2 cellular contexts compared by ENCODE assay signal in the genomic region with DNA sequence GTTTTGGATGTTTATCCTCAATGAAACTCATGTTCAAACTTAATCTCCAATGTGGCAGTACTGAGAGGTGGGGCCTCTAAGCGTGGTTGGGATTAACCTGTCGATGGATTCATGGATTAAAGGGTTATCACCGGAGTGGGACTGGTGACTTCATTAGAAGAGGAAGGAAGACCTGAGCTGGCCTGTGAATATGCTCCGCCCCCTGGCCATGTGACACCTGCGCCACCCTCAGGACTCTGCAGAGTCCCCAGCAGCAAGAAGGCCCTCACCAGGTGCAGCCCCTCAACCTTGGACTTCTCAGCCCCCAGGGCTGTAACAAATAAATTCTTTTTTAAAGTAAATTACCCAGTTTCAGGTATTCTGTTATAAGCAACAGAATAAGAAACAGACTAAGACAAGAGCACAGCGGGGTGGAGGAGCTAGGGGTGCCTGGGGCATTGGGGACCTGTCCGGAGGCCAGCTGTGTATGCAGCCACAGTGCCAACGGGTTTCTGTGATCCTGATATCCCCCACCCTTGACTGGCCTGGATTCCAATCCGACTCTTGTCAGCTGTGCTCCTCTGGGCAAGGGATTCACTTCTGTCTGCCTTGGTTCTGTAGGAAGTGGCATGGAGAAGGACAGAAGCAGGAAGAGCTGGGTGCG.
TF ChIP-seq lines count a peak whose summit lies in the region.

No MANE protein-coding gene starts in this region.

TF ChIP-seq in IMR-90, 13 proteins besides CTCF, POLR2A, EP300 and RAD21:
- TF ChIP-seq CEBPB (IDR thresholded peaks at IDR 0.05; ENCODE audit: low read depth, low read length) (no peak), MXI1 (IDR thresholded peaks at IDR 0.05; ENCODE audit: borderline replicate concordance, low read depth, low read length) (no peak), SMC3 (IDR thresholded peaks at IDR 0.05; ENCODE audit: low read depth, low read length) (no peak), CHD1 (IDR thresholded peaks at IDR 0.05; ENCODE audit: low read depth, low read length) (no peak), MAFK (IDR thresholded peaks at IDR 0.05; ENCODE audit: low read depth, low read length) (no peak), NFE2L2 (IDR thresholded peaks at IDR 0.05; ENCODE audit: low read depth, low read length) (no peak), BHLHE40 (IDR thresholded peaks at IDR 0.05; ENCODE audit: low read depth, low read length) (no peak), RFX5 (IDR thresholded peaks at IDR 0.05; ENCODE audit: low read depth, low read length) (no peak)
- TF ChIP-seq, protein P1, sequence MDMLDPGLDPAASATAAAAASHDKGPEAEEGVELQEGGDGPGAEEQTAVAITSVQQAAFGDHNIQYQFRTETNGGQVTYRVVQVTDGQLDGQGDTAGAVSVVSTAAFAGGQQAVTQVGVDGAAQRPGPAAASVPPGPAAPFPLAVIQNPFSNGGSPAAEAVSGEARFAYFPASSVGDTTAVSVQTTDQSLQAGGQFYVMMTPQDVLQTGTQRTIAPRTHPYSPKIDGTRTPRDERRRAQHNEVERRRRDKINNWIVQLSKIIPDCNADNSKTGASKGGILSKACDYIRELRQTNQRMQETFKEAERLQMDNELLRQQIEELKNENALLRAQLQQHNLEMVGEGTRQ (IDR thresholded peaks at IDR 0.05; ENCODE audit: low read depth, low read length), result no peak
- TF ChIP-seq, protein P2, sequence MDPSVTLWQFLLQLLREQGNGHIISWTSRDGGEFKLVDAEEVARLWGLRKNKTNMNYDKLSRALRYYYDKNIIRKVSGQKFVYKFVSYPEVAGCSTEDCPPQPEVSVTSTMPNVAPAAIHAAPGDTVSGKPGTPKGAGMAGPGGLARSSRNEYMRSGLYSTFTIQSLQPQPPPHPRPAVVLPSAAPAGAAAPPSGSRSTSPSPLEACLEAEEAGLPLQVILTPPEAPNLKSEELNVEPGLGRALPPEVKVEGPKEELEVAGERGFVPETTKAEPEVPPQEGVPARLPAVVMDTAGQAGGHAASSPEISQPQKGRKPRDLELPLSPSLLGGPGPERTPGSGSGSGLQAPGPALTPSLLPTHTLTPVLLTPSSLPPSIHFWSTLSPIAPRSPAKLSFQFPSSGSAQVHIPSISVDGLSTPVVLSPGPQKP (IDR thresholded peaks at IDR 0.05; ENCODE audit: borderline replicate concordance, low read depth, low read length), result no peak

TF ChIP-seq in WTC11, 78 proteins besides CTCF, POLR2A, EP300 and RAD21:
- TF ChIP-seq HMGA2 (CRISPR knock-in tag; IDR thresholded peaks at IDR 0.05), result no peak
- TF ChIP-seq, protein P3, sequence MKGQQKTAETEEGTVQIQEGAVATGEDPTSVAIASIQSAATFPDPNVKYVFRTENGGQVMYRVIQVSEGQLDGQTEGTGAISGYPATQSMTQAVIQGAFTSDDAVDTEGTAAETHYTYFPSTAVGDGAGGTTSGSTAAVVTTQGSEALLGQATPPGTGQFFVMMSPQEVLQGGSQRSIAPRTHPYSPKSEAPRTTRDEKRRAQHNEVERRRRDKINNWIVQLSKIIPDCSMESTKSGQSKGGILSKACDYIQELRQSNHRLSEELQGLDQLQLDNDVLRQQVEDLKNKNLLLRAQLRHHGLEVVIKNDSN (CRISPR knock-in tag; IDR thresholded peaks at IDR 0.05), result peak; percentile 41; the same call in 1 of the 2 replicates
- TF ChIP-seq, protein P1 (CRISPR knock-in tag; IDR thresholded peaks at IDR 0.05), result peak; percentile 60
- TF ChIP-seq, protein P4, sequence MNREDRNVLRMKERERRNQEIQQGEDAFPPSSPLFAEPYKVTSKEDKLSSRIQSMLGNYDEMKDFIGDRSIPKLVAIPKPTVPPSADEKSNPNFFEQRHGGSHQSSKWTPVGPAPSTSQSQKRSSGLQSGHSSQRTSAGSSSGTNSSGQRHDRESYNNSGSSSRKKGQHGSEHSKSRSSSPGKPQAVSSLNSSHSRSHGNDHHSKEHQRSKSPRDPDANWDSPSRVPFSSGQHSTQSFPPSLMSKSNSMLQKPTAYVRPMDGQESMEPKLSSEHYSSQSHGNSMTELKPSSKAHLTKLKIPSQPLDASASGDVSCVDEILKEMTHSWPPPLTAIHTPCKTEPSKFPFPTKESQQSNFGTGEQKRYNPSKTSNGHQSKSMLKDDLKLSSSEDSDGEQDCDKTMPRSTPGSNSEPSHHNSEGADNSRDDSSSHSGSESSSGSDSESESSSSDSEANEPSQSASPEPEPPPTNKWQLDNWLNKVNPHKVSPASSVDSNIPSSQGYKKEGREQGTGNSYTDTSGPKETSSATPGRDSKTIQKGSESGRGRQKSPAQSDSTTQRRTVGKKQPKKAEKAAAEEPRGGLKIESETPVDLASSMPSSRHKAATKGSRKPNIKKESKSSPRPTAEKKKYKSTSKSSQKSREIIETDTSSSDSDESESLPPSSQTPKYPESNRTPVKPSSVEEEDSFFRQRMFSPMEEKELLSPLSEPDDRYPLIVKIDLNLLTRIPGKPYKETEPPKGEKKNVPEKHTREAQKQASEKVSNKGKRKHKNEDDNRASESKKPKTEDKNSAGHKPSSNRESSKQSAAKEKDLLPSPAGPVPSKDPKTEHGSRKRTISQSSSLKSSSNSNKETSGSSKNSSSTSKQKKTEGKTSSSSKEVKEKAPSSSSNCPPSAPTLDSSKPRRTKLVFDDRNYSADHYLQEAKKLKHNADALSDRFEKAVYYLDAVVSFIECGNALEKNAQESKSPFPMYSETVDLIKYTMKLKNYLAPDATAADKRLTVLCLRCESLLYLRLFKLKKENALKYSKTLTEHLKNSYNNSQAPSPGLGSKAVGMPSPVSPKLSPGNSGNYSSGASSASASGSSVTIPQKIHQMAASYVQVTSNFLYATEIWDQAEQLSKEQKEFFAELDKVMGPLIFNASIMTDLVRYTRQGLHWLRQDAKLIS (CRISPR knock-in tag; IDR thresholded peaks at IDR 0.05; ENCODE audit: borderline replicate concordance), result no peak
- no peak for TF ChIP-seq NFE2L1 (CRISPR knock-in tag; IDR thresholded peaks at IDR 0.05)
